ENCODE assay signal across 1 cellular context in the genomic region with DNA sequence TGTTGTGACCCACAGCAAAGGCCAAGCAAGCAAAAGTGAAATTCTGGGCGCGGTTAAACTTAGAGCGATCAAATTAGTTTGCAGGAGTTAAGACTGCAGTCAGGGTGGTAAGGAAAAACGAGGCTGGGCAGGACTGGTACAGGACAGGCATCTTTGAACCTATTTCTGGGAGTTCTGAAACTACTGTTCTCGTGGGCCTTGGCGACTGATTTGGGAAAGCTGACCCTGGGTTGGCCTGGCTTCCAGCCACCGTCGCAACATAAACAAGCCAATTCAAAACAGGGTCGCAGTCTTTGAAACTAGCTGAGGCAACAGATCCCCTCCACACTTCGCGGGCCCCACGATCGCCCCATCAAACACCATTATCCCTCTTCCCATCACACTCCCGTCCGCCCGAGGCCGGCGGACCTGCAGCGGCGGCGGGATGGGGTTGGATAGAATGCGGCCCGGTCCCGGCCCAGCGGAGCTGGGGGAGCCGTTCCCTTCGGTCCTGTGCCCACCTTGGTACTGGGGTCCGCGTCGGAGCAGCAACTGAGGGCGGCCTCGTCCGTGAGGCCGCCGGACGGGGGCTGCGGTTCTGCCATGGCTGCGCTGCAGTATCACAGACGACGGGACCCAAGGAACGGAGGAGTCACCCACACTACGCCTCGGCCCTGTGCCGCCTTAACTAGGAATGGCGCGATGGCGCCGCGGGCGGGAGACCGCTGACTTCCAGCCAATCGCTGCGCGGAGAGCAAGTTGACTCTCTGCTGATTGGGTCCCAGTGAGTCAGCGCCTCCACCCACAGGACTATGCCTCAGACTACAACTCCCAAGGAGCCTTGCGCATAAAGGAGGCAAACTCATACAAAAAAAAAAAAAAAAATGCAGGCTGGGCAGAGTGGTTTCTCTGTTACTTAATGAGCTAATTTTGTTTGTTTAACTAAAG.
TF ChIP-seq lines count a peak whose summit lies in the region.

Gene GLO1 (minus strand): TSS at position 675 of the 927 bp plus-strand sequence. CDS start 91 bp downstream, at position 584.

TF ChIP-seq in HepG2, 621 proteins besides CTCF, POLR2A, EP300 and RAD21 (continued from another document and continues in another):
- TF ChIP-seq MTERF4 (CRISPR knock-in tag; IDR thresholded peaks at IDR 0.05) (0 out of 2 replicates have a peak, but pooled peaks have one; percentile 37), SRY (CRISPR knock-in tag; IDR thresholded peaks at IDR 0.05) (peak; percentile 87; the same call in 1 of the 2 replicates), ZNF605 (CRISPR knock-in tag; IDR thresholded peaks at IDR 0.05) (peak; percentile 22; the same call in 1 of the 2 replicates), NRL (CRISPR knock-in tag; IDR thresholded peaks at IDR 0.05; ENCODE audit: borderline replicate concordance) (peak; percentile 96), TFDP1 (CRISPR knock-in tag; IDR thresholded peaks at IDR 0.05; ENCODE audit: borderline replicate concordance) (peak; percentile 97), MLX (CRISPR knock-in tag; IDR thresholded peaks at IDR 0.05) (0 out of 2 replicates have a peak, but pooled peaks have one; percentile 8), RBFOX2 (IDR thresholded peaks at IDR 0.05; ENCODE audit: low read depth, low read length) (peak; percentile 94), ZNF629 (CRISPR knock-in tag; conservative IDR thresholded peaks at IDR 0.05) (0 out of 2 replicates have a peak, but pooled peaks have one; percentile 4), SRSF1 (optimal IDR thresholded peaks at IDR 0.05; ENCODE audit: low read depth, low read length) (peak; percentile 60), POGZ (CRISPR knock-in tag; IDR thresholded peaks at IDR 0.05) (peak; percentile 85), ZNF850 (CRISPR knock-in tag; conservative IDR thresholded peaks at IDR 0.05) (no peak), REPIN1 (CRISPR knock-in tag; IDR thresholded peaks at IDR 0.05; ENCODE audit: borderline replicate concordance, low read depth) (peak; percentile 78), FOXA3 (CRISPR knock-in tag; IDR thresholded peaks at IDR 0.05) (peak; percentile 85), SNAI1 (CRISPR knock-in tag; IDR thresholded peaks at IDR 0.05; ENCODE audit: borderline replicate concordance) (peak; percentile 95), MEIS1 (CRISPR knock-in tag; IDR thresholded peaks at IDR 0.05; ENCODE audit: borderline replicate concordance) (peak; percentile 72; the same call in 1 of the 2 replicates), KLF12 (CRISPR knock-in tag; IDR thresholded peaks at IDR 0.05; ENCODE audit: borderline replicate concordance) (peak; percentile 77; the same call in 1 of the 2 replicates), KAT8 (CRISPR knock-in tag; IDR thresholded peaks at IDR 0.05) (peak; percentile 81), ZNF331 (CRISPR knock-in tag; IDR thresholded peaks at IDR 0.05) (peak; percentile 67), BCL6 (CRISPR knock-in tag; IDR thresholded peaks at IDR 0.05) (no peak), ZNF761 (CRISPR knock-in tag; conservative IDR thresholded peaks at IDR 0.05) (0 out of 2 replicates have a peak, but pooled peaks have one; percentile 43), ZNF550 (CRISPR knock-in tag; IDR thresholded peaks at IDR 0.05; ENCODE audit: borderline replicate concordance) (0 out of 2 replicates have a peak, but pooled peaks have one; percentile 61), ZNF83 (CRISPR knock-in tag; IDR thresholded peaks at IDR 0.05; ENCODE audit: borderline replicate concordance) (peak; percentile 65; the same call in 1 of the 2 replicates), FOXP4 (CRISPR knock-in tag; IDR thresholded peaks at IDR 0.05) (no peak), DZIP1 (CRISPR knock-in tag; IDR thresholded peaks at IDR 0.05) (peak; percentile 96), ZNF670 (CRISPR knock-in tag; IDR thresholded peaks at IDR 0.05; ENCODE audit: borderline replicate concordance) (no peak), ELF1 (CRISPR knock-in tag; IDR thresholded peaks at IDR 0.05) (no peak), PBX2 (CRISPR knock-in tag; IDR thresholded peaks at IDR 0.05) (no peak)
- TF ChIP-seq, protein P1, sequence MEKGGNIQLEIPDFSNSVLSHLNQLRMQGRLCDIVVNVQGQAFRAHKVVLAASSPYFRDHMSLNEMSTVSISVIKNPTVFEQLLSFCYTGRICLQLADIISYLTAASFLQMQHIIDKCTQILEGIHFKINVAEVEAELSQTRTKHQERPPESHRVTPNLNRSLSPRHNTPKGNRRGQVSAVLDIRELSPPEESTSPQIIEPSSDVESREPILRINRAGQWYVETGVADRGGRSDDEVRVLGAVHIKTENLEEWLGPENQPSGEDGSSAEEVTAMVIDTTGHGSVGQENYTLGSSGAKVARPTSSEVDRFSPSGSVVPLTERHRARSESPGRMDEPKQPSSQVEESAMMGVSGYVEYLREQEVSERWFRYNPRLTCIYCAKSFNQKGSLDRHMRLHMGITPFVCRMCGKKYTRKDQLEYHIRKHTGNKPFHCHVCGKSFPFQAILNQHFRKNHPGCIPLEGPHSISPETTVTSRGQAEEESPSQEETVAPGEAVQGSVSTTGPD (CRISPR knock-in tag; IDR thresholded peaks at IDR 0.05) = peak; percentile 56; the same call in 1 of the 2 replicates
- TF ChIP-seq, protein P2, sequence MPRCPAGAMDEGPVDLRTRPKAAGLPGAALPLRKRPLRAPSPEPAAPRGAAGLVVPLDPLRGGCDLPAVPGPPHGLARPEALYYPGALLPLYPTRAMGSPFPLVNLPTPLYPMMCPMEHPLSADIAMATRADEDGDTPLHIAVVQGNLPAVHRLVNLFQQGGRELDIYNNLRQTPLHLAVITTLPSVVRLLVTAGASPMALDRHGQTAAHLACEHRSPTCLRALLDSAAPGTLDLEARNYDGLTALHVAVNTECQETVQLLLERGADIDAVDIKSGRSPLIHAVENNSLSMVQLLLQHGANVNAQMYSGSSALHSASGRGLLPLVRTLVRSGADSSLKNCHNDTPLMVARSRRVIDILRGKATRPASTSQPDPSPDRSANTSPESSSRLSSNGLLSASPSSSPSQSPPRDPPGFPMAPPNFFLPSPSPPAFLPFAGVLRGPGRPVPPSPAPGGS (CRISPR knock-in tag; IDR thresholded peaks at IDR 0.05) = peak; percentile 66; the same call in 1 of the 2 replicates
- TF ChIP-seq, protein P3, sequence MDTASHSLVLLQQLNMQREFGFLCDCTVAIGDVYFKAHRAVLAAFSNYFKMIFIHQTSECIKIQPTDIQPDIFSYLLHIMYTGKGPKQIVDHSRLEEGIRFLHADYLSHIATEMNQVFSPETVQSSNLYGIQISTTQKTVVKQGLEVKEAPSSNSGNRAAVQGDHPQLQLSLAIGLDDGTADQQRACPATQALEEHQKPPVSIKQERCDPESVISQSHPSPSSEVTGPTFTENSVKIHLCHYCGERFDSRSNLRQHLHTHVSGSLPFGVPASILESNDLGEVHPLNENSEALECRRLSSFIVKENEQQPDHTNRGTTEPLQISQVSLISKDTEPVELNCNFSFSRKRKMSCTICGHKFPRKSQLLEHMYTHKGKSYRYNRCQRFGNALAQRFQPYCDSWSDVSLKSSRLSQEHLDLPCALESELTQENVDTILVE (CRISPR knock-in tag; IDR thresholded peaks at IDR 0.05) = 0 out of 2 replicates have a peak, but pooled peaks have one; percentile 49
- TF ChIP-seq, protein P4, sequence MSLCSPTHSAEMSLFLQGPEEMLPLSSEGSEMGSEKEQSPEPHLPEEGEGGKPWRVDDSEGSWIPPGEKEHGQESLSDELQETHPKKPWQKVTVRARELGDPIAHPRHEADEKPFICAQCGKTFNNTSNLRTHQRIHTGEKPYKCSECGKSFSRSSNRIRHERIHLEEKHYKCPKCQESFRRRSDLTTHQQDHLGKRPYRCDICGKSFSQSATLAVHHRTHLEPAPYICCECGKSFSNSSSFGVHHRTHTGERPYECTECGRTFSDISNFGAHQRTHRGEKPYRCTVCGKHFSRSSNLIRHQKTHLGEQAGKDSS (CRISPR knock-in tag; IDR thresholded peaks at IDR 0.05; ENCODE audit: borderline replicate concordance, low read depth) = peak; percentile 57; the same call in 1 of the 2 replicates
- TF ChIP-seq, protein P5, sequence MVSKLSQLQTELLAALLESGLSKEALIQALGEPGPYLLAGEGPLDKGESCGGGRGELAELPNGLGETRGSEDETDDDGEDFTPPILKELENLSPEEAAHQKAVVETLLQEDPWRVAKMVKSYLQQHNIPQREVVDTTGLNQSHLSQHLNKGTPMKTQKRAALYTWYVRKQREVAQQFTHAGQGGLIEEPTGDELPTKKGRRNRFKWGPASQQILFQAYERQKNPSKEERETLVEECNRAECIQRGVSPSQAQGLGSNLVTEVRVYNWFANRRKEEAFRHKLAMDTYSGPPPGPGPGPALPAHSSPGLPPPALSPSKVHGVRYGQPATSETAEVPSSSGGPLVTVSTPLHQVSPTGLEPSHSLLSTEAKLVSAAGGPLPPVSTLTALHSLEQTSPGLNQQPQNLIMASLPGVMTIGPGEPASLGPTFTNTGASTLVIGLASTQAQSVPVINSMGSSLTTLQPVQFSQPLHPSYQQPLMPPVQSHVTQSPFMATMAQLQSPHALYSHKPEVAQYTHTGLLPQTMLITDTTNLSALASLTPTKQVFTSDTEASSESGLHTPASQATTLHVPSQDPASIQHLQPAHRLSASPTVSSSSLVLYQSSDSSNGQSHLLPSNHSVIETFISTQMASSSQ (IDR thresholded peaks at IDR 0.05; ENCODE audit: low read depth) = no peak
- TF ChIP-seq, protein P5 (CRISPR knock-in tag; IDR thresholded peaks at IDR 0.05; ENCODE audit: borderline replicate concordance) = no peak; the same call in 1 of the 2 replicates
